ENCODE assay signal across 4 cellular contexts in genomic region chr3:195976876-195977275, GRCh38.
DNase-seq lines count a peak whose midpoint lies in the region; ATAC-seq and TF ChIP-seq lines count a peak whose summit lies in the region.
"Not testable (repeated sequence)": the region's sequence is repeated elsewhere in the genome, so short reads cannot be mapped to it uniquely, and the experiment has no call there.

No MANE protein-coding gene starts in this region.

- not testable (repeated sequence) for H3F3A ChIP-seq in Loucy (ENCODE audit: low read depth)

- peaks cover 12% of the 10 kb centered on the region; the same call in 1 of the 2 replicates for H3K79me2 ChIP-seq in Loucy (ENCODE audit: insufficient read depth, low read length)

- H4K20me1 ChIP-seq in Loucy (ENCODE audit: insufficient read depth, low read length, poor library complexity, severe bottlenecking) = not testable (repeated sequence)

- H3K4me3 Mint-ChIP-seq in activated T-helper 17 cell treated with anti-CD3 and anti-CD28 coated beads, Interleukin-2, amount 50 U/mL, for 72 hours; chondrocyte (ENCODE audit: unreplicated experiment): not testable (repeated sequence)

- peaks cover 13% of the 10 kb centered on the region for H3K4me1 ChIP-seq in Loucy (ENCODE audit: insufficient read depth, low read length, poor library complexity, severe bottlenecking)

- H3K9me3 ChIP-seq in Loucy (ENCODE audit: insufficient read depth, low read depth, low read length) = not testable (repeated sequence)

- H3K27me3 Mint-ChIP-seq in activated T-helper 17 cell treated with anti-CD3 and anti-CD28 coated beads, Interleukin-2, amount 50 U/mL, for 72 hours; chondrocyte (ENCODE audit: low read depth): not testable (repeated sequence)

- H3K27me3 ChIP-seq in Loucy (ENCODE audit: insufficient read depth, low read length, poor library complexity, severe bottlenecking) = not testable (repeated sequence)

- peak overlapping the region; percentile 31 for H3K4me2 ChIP-seq in Loucy (ENCODE audit: low read depth, low read length, poor library complexity, severe bottlenecking)

- not testable (repeated sequence) for H2AFZ ChIP-seq in Loucy (ENCODE audit: low read length)

- not testable (repeated sequence) for H3K27ac Mint-ChIP-seq in activated T-helper 17 cell treated with anti-CD3 and anti-CD28 coated beads, Interleukin-2, amount 50 U/mL, for 72 hours; chondrocyte (ENCODE audit: unreplicated experiment)

- not testable (repeated sequence) for H3K9me3 Mint-ChIP-seq in activated T-helper 17 cell treated with anti-CD3 and anti-CD28 coated beads, Interleukin-2, amount 50 U/mL, for 72 hours; chondrocyte (ENCODE audit: low read depth)

- TF ChIP-seq CTCF in Loucy (conservative IDR thresholded peaks at IDR 0.05; ENCODE audit: low read length); chondrocyte (IDR thresholded peaks at IDR 0.05): not testable (repeated sequence)

- not testable (repeated sequence) for H3K4me1 Mint-ChIP-seq in activated T-helper 17 cell treated with anti-CD3 and anti-CD28 coated beads, Interleukin-2, amount 50 U/mL, for 72 hours; chondrocyte (ENCODE audit: low read depth)

- intact Hi-C loops in posterior vena cava (cut with DNase I) = not testable (repeated sequence)

- H3K9me2 ChIP-seq in Loucy (replicated peaks; ENCODE audit: low read depth, low read length) = not testable (repeated sequence)

- H3K9ac ChIP-seq in Loucy (ENCODE audit: low read depth, low read length, poor library complexity, severe bottlenecking) = peak overlapping the region; percentile 50

- H3K36me3 ChIP-seq in Loucy (ENCODE audit: insufficient read depth, low read length) = peaks cover 31% of the 10 kb centered on the region; the same call in 1 of the 2 replicates

- peak overlapping the region; percentile 51 for H3K4me3 ChIP-seq in Loucy (ENCODE audit: low read length, poor library complexity, severe bottlenecking)

- peak; percentile 44 for DNase-seq in chondrocyte (ENCODE audit: low spot score)
- peak; percentile 24 for DNase-seq in posterior vena cava (ENCODE audit: low spot score)

- ATAC-seq in activated T-helper 17 cell treated with anti-CD3 and anti-CD28 coated beads, Interleukin-2, amount 50 U/mL, for 72 hours (replicated peaks) = peak; percentile 54

- H3K36me3 Mint-ChIP-seq in activated T-helper 17 cell treated with anti-CD3 and anti-CD28 coated beads, Interleukin-2, amount 50 U/mL, for 72 hours (ENCODE audit: low read depth) = peaks cover 46% of the 10 kb centered on the region
- not testable (repeated sequence) for H3K36me3 Mint-ChIP-seq in chondrocyte (ENCODE audit: low read depth)

Comparison
In these comparisons a context has a peak if more than half of its experiments do, and no peak if none do; other contexts are left out.
1. Peak in every context shown above with its lines: DNase-seq, ATAC-seq and H3K4me3 ChIP-seq.